ENCODE assay signal across 12 cellular contexts in the genomic region with DNA sequence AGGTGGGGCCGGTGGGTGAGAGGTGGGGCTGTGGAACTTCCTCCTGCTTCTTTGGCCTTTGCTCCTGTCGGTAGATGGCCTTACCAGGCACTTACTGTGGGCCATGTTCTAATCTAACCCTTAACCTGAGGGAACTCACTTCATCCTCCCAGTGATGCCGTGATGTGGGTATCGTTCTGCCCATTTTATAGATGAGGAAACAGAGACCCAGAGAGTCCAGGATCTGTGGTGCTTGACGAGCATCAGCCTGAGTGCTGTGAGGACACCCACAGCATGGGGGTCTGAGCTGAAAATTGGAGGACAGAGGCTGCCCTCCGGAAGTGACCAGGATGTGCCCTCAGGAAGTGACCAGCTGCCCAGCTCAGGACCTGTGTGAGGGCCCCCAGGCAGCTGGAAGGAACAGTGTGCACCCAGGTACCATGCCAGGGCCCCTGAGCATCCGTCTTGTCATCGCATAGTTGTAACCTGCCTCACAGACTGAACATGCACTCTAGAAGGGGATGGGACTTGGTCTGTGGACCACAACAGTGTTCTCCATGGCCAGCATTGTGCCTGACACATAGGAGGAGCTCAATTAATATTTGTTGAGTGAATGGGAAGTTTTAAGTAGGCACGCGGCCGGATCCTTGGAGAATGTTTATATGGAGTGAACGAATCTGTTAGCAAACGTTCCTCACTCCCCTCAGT. TPM values are rescaled to one million over a fixed set of nuclear protein-coding genes. Genes with fewer than 3 reads are reported as not detected.
DNase-seq lines count a peak whose midpoint lies in the region; TF ChIP-seq lines count a peak whose summit lies in the region.
"Had no signal": no experiment of that assay in that cellular context is flagged by ENCODE, and none has a peak within 500 bp of the region (broad histone marks: within the 10 kb centered on the region; RNA-seq: fewer than 3 reads in every experiment).

No MANE protein-coding gene starts in this region.

- TF ChIP-seq CTCF in tibial artery (IDR thresholded peaks at IDR 0.05) (no peak), GM13977 (IDR thresholded peaks at IDR 0.05; ENCODE audit: extremely low read depth, insufficient read depth, missing control alignments) (no peak)

- peak overlapping the region; percentile 37 for H2BK15ac ChIP-seq in mesenchymal stem cell (ENCODE audit: low read depth, poor library complexity, severe bottlenecking)

- WGBS in mesenchymal stem cell, result 56% methylated on average over 13 of the region's 13 CpGs

- peak overlapping the region; percentile 88 for H3K27ac ChIP-seq in mesenchymal stem cell (ENCODE audit: low read length, poor library complexity, severe bottlenecking)
- peak overlapping the region; percentile 70 to 74 for H3K27ac ChIP-seq in tibial artery

- H4K91ac ChIP-seq in mesenchymal stem cell (ENCODE audit: low read length), result peak overlapping the region; percentile 76

- no peak overlapping the region for H3K9ac ChIP-seq in mesenchymal stem cell (ENCODE audit: low read length)

- H2AK5ac ChIP-seq in mesenchymal stem cell (ENCODE audit: low read length, severe bottlenecking), result peak overlapping the region; percentile 5

- peak overlapping the region; percentile 3 for H2BK5ac ChIP-seq in mesenchymal stem cell (ENCODE audit: low read depth, low read length, poor library complexity, severe bottlenecking)

- intact Hi-C loops in tibial artery (cut with DNase I; ENCODE audit: low total_unique reads), result no loop called here
- intact Hi-C loops in posterior vena cava (cut with DNase I), result no loop called here

- H3K4ac ChIP-seq in mesenchymal stem cell (ENCODE audit: low read depth in 1 of 2, low read length in 2 of 2), result peak overlapping the region in 1 of 2 experiments; percentile 55

- no peak overlapping the region for H2AFZ ChIP-seq in mesenchymal stem cell (ENCODE audit: low read depth, low read length)

- H3K36me3 ChIP-seq in mesenchymal stem cell (ENCODE audit: control insufficient read depth in 1 of 2, insufficient read depth in 2 of 2, low read depth in 1 of 2, low read length in 2 of 2) (peaks cover 48 to 68% of the 10 kb centered on the region in 2 experiments), tibial artery (no peaks in the 10 kb centered on the region)

- peak overlapping the region; percentile 8 for H4K8ac ChIP-seq in mesenchymal stem cell (ENCODE audit: low read length)

- no peaks in the 10 kb centered on the region for H3K9me3 ChIP-seq in mesenchymal stem cell (ENCODE audit: control insufficient read depth, low read length)
- no peaks in the 10 kb centered on the region for H3K9me3 ChIP-seq in tibial artery

- H3K4me3 ChIP-seq in mesenchymal stem cell (ENCODE audit: insufficient read depth in 1 of 2, low read depth in 1 of 2, low read length in 2 of 2) (no peak overlapping the region), tibial artery (no peak overlapping the region)

- peaks cover 74% of the 10 kb centered on the region for H3K4me1 ChIP-seq in mesenchymal stem cell (ENCODE audit: control insufficient read depth, insufficient read depth, low read depth, low read length)
- peaks cover 3 to 87% (median 82%) of the 10 kb centered on the region in 4 donors for H3K4me1 ChIP-seq in tibial artery

- H3K18ac ChIP-seq in mesenchymal stem cell (ENCODE audit: low read depth in 1 of 2, low read length in 2 of 2), result peak overlapping the region; percentile 82 to 86

- H3K4me2 ChIP-seq in mesenchymal stem cell (ENCODE audit: low read length, poor library complexity, severe bottlenecking), result no peak overlapping the region

- peak overlapping the region in 1 of 2 experiments; percentile 76 for H3K14ac ChIP-seq in mesenchymal stem cell (ENCODE audit: low read length in 2 of 2)

- H3K27me3 ChIP-seq in mesenchymal stem cell (ENCODE audit: control insufficient read depth in 1 of 2, insufficient read depth in 1 of 2, low read length in 2 of 2) (no peaks in the 10 kb centered on the region), tibial artery (no peaks in the 10 kb centered on the region)

- in situ Hi-C loops in GM13977 (cut with MboI; ENCODE audit: low pct_unique_long_range_greater_than_20kb, low sequenced_read_pairs, unreplicated experiment), result no loop called here

- H3K79me1 ChIP-seq in mesenchymal stem cell (replicated peaks; ENCODE audit: low read length, poor library complexity, severe bottlenecking), result no peaks in the 10 kb centered on the region

- H3K23ac ChIP-seq in mesenchymal stem cell (ENCODE audit: low read length in 2 of 2), result no peak overlapping the region

- DNase-seq in HT1080 (ENCODE audit: low read depth), result peak; percentile 37
- peak; percentile 53 for DNase-seq in astrocyte of the hippocampus (ENCODE audit: low read depth, low spot score)
- peak; percentile 74 for DNase-seq in mesenchymal stem cell
- DNase-seq in tibial artery, result no peak
- no peak for DNase-seq in posterior vena cava (ENCODE audit: low spot score)
- DNase-seq in GM13977 (ENCODE audit: low spot score), result no peak
- no peak for DNase-seq in anterior cingulate cortex (lab: John Stamatoyannopoulos, UW)
- no peak for DNase-seq in cerebellum (ENCODE audit: low spot score)
- DNase-seq: activated CD8-positive, alpha-beta memory T cell treated with anti-CD3 and anti-CD28 coated beads, Interleukin-2, amount 10 ng/mL, durations not matched to agents 7 days and 5 days; endodermal cell; NCI-H146; T-helper 9 cell had no signal

- peak overlapping the region in 1 of 2 experiments; percentile 74 for H2BK12ac ChIP-seq in mesenchymal stem cell (ENCODE audit: low read length in 2 of 2)

- no peak overlapping the region for H2BK120ac ChIP-seq in mesenchymal stem cell (ENCODE audit: low read depth, low read length)

RNA-seq across cellular contexts. Expression of a gene that starts 8.5 kb away (rescaled TPM):
- 40.9 and 43.9 TPM in 2 replicates for total RNA-seq in HT1080 (2014; rRNA removed; shearing (Covaris generic))
- 67.1 and 68.4 TPM in 2 replicates for polyA plus RNA-seq in HT1080 (2015; cell fraction: cytosol; rRNA removed)
- 39.9 and 52.2 TPM in 2 replicates for polyA plus RNA-seq in HT1080 (2015; cell fraction: nucleus; rRNA removed)
- 99.8 TPM for polyA plus RNA-seq in mesenchymal stem cell (2013, experiment 1 of 2)
- polyA plus RNA-seq in mesenchymal stem cell (2013, experiment 2 of 2), result 97.5 TPM
- total RNA-seq in posterior vena cava (10 to 100 TPM; 56.9 to 62.7 TPM), cerebellum (18.9 TPM)

Comparison
In these comparisons a context has a peak if more than half of its experiments do, and no peak if none do; other contexts are left out.
1. DNase-seq: peak in HT1080 (single experiment), astrocyte of the hippocampus (single experiment) and mesenchymal stem cell (single experiment); none in tibial artery (0 of 2), posterior vena cava (single experiment), GM13977 (single experiment), anterior cingulate cortex (0 of 58) and cerebellum (single experiment).